In the genomic region with DNA sequence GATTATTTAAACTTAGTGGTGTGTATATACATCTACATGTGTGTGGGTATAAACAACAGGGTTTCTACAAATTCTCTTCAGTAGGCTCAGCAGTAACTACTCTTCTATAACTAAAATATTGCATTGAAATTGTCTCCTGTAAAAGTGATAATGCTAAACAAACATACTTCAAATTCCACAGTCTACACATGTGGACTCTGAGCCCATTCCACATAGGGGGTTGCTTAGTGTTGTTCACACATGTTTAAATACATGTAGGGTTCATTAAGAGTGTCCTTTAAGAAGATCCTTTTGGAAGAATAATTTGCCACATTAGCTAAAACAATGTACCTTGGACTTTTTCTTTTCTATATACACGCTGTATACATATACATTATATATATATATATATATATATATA, we compare ENCODE assay signal across 1 cellular context.
TF ChIP-seq lines count a peak whose summit lies in the region.

No MANE protein-coding gene starts in this region.

TF ChIP-seq in HCT116, 20 proteins besides CTCF, POLR2A, EP300 and RAD21 (continued from another document):
- TF ChIP-seq, protein P1, sequence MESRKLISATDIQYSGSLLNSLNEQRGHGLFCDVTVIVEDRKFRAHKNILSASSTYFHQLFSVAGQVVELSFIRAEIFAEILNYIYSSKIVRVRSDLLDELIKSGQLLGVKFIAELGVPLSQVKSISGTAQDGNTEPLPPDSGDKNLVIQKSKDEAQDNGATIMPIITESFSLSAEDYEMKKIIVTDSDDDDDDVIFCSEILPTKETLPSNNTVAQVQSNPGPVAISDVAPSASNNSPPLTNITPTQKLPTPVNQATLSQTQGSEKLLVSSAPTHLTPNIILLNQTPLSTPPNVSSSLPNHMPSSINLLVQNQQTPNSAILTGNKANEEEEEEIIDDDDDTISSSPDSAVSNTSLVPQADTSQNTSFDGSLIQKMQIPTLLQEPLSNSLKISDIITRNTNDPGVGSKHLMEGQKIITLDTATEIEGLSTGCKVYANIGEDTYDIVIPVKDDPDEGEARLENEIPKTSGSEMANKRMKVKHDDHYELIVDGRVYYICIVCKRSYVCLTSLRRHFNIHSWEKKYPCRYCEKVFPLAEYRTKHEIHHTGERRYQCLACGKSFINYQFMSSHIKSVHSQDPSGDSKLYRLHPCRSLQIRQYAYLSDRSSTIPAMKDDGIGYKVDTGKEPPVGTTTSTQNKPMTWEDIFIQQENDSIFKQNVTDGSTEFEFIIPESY (IDR thresholded peaks at IDR 0.05; ENCODE audit: extremely low read depth, insufficient replicate concordance, low read length), result no peak
- TF ChIP-seq FOSL1 (IDR thresholded peaks at IDR 0.05; ENCODE audit: low read depth), result no peak
- TF ChIP-seq JUND (IDR thresholded peaks at IDR 0.05), result no peak
- no peak for TF ChIP-seq POLR2AphosphoS5 (IDR thresholded peaks at IDR 0.05; ENCODE audit: low read depth, low read length)
- TF ChIP-seq REST (IDR thresholded peaks at IDR 0.05; ENCODE audit: low read depth), result no peak
- TF ChIP-seq EZH2 (IDR thresholded peaks at IDR 0.05), result no peak
- TF ChIP-seq CBX3 (IDR thresholded peaks at IDR 0.05; ENCODE audit: low read depth), result no peak
- TF ChIP-seq, protein P2, sequence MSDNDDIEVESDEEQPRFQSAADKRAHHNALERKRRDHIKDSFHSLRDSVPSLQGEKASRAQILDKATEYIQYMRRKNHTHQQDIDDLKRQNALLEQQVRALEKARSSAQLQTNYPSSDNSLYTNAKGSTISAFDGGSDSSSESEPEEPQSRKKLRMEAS (IDR thresholded peaks at IDR 0.05), result no peak
- TF ChIP-seq TCF7L2 (IDR thresholded peaks at IDR 0.05; ENCODE audit: borderline replicate concordance, extremely low read depth, insufficient read depth, insufficient read length), result no peak
- no peak for TF ChIP-seq CEBPB (IDR thresholded peaks at IDR 0.05; ENCODE audit: low read depth)
TF ChIP-seq in HCT116: peak in this region for 0.
